In the genomic region with DNA sequence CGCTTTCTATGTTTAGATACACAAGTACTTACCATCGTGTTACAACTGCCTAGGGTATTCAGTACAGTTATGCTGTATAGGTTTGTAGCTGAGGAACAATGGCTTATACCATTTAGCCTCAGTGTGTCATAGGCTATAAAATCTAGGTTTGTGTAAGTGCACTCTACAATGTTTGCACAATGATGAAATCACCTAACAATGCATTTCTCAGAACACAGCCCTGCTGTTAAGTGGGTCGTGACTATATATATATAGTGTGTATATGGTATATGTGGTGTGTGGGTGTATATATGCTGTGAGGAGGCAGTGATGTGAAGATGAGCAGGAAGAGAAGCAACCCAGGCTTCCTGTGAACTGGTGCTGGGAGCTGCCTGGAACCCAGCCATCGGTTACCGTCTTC, we compare ENCODE assay signal across 17 cellular contexts.
"Had no signal": no experiment of that assay in that cellular context is flagged by ENCODE, and none has a peak within 500 bp of the region (broad histone marks: within the 10 kb centered on the region; RNA-seq: fewer than 3 reads in every experiment).

No MANE protein-coding gene starts in this region.

- H3K4me3 ChIP-seq: coronary artery, gastrocnemius medialis, prostate gland, right lobe of liver had no signal

- H3K4me3 Mint-ChIP-seq: nephron; stimulated activated naive B cell treated with anti-CD40 and anti-IgM and Interleukin-4, amounts not matched to agents 10 μg/mL and 1 μg/mL and 100 μg/mL, for 72 hours; T-helper 2 cell treated with Interferon-gamma antibody and Interleukin-4, amounts not matched to agents 5 μg/mL and 100 μg/mL, for 36 hours had no signal

- H3K9me3 ChIP-seq: gastrocnemius medialis, prostate gland, right lobe of liver had no signal

- H3K36me3 ChIP-seq: gastrocnemius medialis, prostate gland, right lobe of liver had no signal

- ATAC-seq: activated CD4-positive, CD25-positive, alpha-beta regulatory T cell treated with anti-CD3 and anti-CD28 coated beads, Interleukin-2, amount 50 U/mL, for 24 hours; gastrocnemius medialis; left ventricle myocardium superior; right lobe of liver; stimulated activated naive B cell treated with anti-CD40 and anti-IgM and Interleukin-4, amounts not matched to agents 10 μg/mL and 1 μg/mL and 100 μg/mL, for 72 hours had no signal

- H3K36me3 Mint-ChIP-seq: stimulated activated naive B cell treated with anti-CD40 and anti-IgM and Interleukin-4, amounts not matched to agents 10 μg/mL and 1 μg/mL and 100 μg/mL, for 72 hours had no signal

- H3K27ac Mint-ChIP-seq: nephron; stimulated activated naive B cell treated with anti-CD40 and anti-IgM and Interleukin-4, amounts not matched to agents 10 μg/mL and 1 μg/mL and 100 μg/mL, for 72 hours; T-helper 2 cell treated with Interferon-gamma antibody and Interleukin-4, amounts not matched to agents 5 μg/mL and 100 μg/mL, for 36 hours had no signal

- H3K27me3 ChIP-seq: gastrocnemius medialis, right lobe of liver had no signal

- DNase-seq: activated CD4-positive, alpha-beta T cell treated with anti-CD3 and anti-CD28 coated beads, Interleukin-2, amount 50 U/mL, for 48 hours; activated naive CD4-positive, alpha-beta T cell; effector CD4-positive, alpha-beta T cell; gastrocnemius medialis; left ventricle myocardium superior; mesenchymal stem cell; right lobe of liver; stimulated activated naive B cell treated with anti-CD40 and anti-IgM and Interleukin-4, amounts not matched to agents 10 μg/mL and 1 μg/mL and 100 μg/mL, for 72 hours; trophoblast cell had no signal

- H3K27ac ChIP-seq: coronary artery, gastrocnemius medialis, prostate gland, right lobe of liver had no signal

- H3K9me3 Mint-ChIP-seq: nephron; stimulated activated naive B cell treated with anti-CD40 and anti-IgM and Interleukin-4, amounts not matched to agents 10 μg/mL and 1 μg/mL and 100 μg/mL, for 72 hours; T-helper 2 cell treated with Interferon-gamma antibody and Interleukin-4, amounts not matched to agents 5 μg/mL and 100 μg/mL, for 36 hours had no signal

- FAIRE-seq: astrocyte, endothelial cell of umbilical vein, keratinocyte had no signal

- H3K4me1 ChIP-seq: gastrocnemius medialis, prostate gland, right lobe of liver had no signal
